In genomic region chr1:203695116-203695515, GRCh38 we compare ENCODE assay signal across 10 cellular contexts.
A peak's percentile ranks its signal among the peaks of the same experiment; 100 is the strongest.
DNase-seq lines count a peak whose midpoint lies in the region; ATAC-seq and TF ChIP-seq lines count a peak whose summit lies in the region.
"Had no signal": no experiment of that assay in that cellular context is flagged by ENCODE, and none has a peak within 500 bp of the region (broad histone marks: within the 10 kb centered on the region; RNA-seq: fewer than 3 reads in every experiment).

No MANE protein-coding gene starts in this region.

- H3K9me3 ChIP-seq in DND-41 (ENCODE audit: insufficient read depth, low read length, severe bottlenecking), result no peaks in the 10 kb centered on the region
- no peaks in the 10 kb centered on the region for H3K9me3 ChIP-seq in stomach

- H3K4me1 ChIP-seq in DND-41 (ENCODE audit: insufficient read depth, low read length) (no peaks in the 10 kb centered on the region), stomach (peaks cover 29 to 77% (median 50%) of the 10 kb centered on the region in 4 donors)

- H3K9ac ChIP-seq in DND-41 (ENCODE audit: low read depth, low read length), result no peak overlapping the region

- peaks cover 45% of the 10 kb centered on the region for H4K20me1 ChIP-seq in DND-41 (ENCODE audit: insufficient read depth, low read length)

- TF ChIP-seq CTCF in DND-41 (IDR thresholded peaks at IDR 0.05; ENCODE audit: borderline replicate concordance, extremely low read depth, low read length, poor library complexity, severe bottlenecking) (no peak), fibroblast of pulmonary artery (IDR thresholded peaks at IDR 0.05; ENCODE audit: low read length, missing control alignments) (no peak), stomach (IDR thresholded peaks at IDR 0.05) (no peak)

- H3K79me2 ChIP-seq in DND-41 (ENCODE audit: insufficient read depth, low read length), result peaks cover 63% of the 10 kb centered on the region

- H3K27me3 ChIP-seq in DND-41 (ENCODE audit: insufficient read depth, low read length, poor library complexity) (no peaks in the 10 kb centered on the region), stomach (no peaks in the 10 kb centered on the region), H7 (ENCODE audit: control insufficient read depth, insufficient read depth, low read length) (no peaks in the 10 kb centered on the region)

- H3K4me2 ChIP-seq in DND-41 (ENCODE audit: insufficient read depth, low read length), result no peak overlapping the region

- H2AFZ ChIP-seq in DND-41 (ENCODE audit: low read depth, low read length), result no peak overlapping the region

- peak overlapping the region; percentile 31; the same call in 1 of the 2 replicates for H3K27ac ChIP-seq in DND-41 (ENCODE audit: low read length)
- H3K27ac ChIP-seq in stomach, result peak overlapping the region in 4 of 5 donors; percentile 76 to 85 (median 82)

- no peak for TF ChIP-seq POLR2A in stomach (IDR thresholded peaks at IDR 0.05)

- WGBS in stomach, 5 donors, result 77 to 91% (median 80%) methylated on average over 1 to 2 of the region's 2 CpGs

- DNase-seq in DND-41 (no peak), NCI-H446 (lab: John Stamatoyannopoulos, UW) (peak; percentile 66 to 91), fibroblast of pulmonary artery (ENCODE audit: low read depth) (peak; percentile 8), stomach (no peak), SHP77 treated with DMSO at 0.1 percent for 48 hours (lab: John Stamatoyannopoulos, UW) (no peak), H7 (no peak), DMS153 (lab: John Stamatoyannopoulos, UW) (no peak)
- DNase-seq: H9, NCI-H1930 had no signal

- intact Hi-C loops in stomach (cut with DNase I; ENCODE audit: low total_unique reads), result loop anchor here (5.0 kb wide), 1 partner anchor 73 kb away; no protein-coding TSS in a partner anchor

- no peak overlapping the region for H3K4me3 ChIP-seq in DND-41 (ENCODE audit: low read depth in 1 of 2, low read length in 2 of 2)
- no peak overlapping the region for H3K4me3 ChIP-seq in fibroblast of pulmonary artery (replicated peaks; ENCODE audit: low read depth, low read length)
- no peak overlapping the region for H3K4me3 ChIP-seq in stomach
- H3K4me3 ChIP-seq in H7 (ENCODE audit: insufficient read depth, low read depth, low read length), result no peak overlapping the region

- TF ChIP-seq EP300 in stomach (IDR thresholded peaks at IDR 0.05), result no peak

- peaks cover 89% of the 10 kb centered on the region for H3K36me3 ChIP-seq in DND-41 (ENCODE audit: insufficient read depth, low read length)
- H3K36me3 ChIP-seq in stomach, result peaks cover 12 to 28% (median 24%) of the 10 kb centered on the region in 4 donors
- no peaks in the 10 kb centered on the region; the same call in 1 of the 2 replicates for H3K36me3 ChIP-seq in H7 (replicated peaks; ENCODE audit: control insufficient read depth, insufficient read depth, low read length)

- ATAC-seq in DND-41 (ENCODE audit: insufficient read depth, low read depth), result no peak
- ATAC-seq in HG02759 (IDR thresholded peaks at IDR 0.05; ENCODE audit: unreplicated experiment), result no peak

Comparison
In these comparisons a context has a peak if more than half of its experiments do, and no peak if none do; other contexts are left out.
1. DNase-seq: peak in NCI-H446 (2 of 2) and fibroblast of pulmonary artery (single experiment); none in DND-41 (single experiment), stomach (single experiment), SHP77 treated with DMSO at 0.1 percent for 48 hours (single experiment), H7 (single experiment) and DMS153 (single experiment).